Comparison of ENCODE assay signal across 7 cellular contexts in genomic region chr5:175059687-175060194, GRCh38.
DNase-seq lines count a peak whose midpoint lies in the region; ATAC-seq, FAIRE-seq and TF ChIP-seq lines count a peak whose summit lies in the region.

No MANE protein-coding gene starts in this region.

- DNase-seq in GM13976 (ENCODE audit: low spot score) (peak; percentile 15), NCI-H774 (lab: John Stamatoyannopoulos, UW) (peak; percentile 52), H1 (ENCODE audit: low read depth in 1 of 2, low spot score in 2 of 2) (peak; percentile 41 to 86), neural crest cell (ENCODE audit: low read depth, low spot score) (peak; percentile 63), GM12892 (ENCODE audit: insufficient read length) (no peak)
- DNase-seq in effector CD8-positive, alpha-beta T cell (lab: John Stamatoyannopoulos, UW) = no peak

- peaks cover 0 to 5% (median 3%) of the 10 kb centered on the region in 4 experiments; a peak in 4 of 7 replicates for H3K4me1 ChIP-seq in H1 (replicated peaks in 1 of 4; ENCODE audit: control insufficient read depth in 3 of 4, insufficient read depth in 4 of 4, low read length in 3 of 4)

- no peaks in the 10 kb centered on the region for H3K79me2 ChIP-seq in H1 (ENCODE audit: control insufficient read depth in 1 of 2, insufficient read depth in 2 of 2, low read length in 2 of 2)

- no peak overlapping the region for H2AK5ac ChIP-seq in H1 (ENCODE audit: low read depth, low read length)

- peak; percentile 78 for FAIRE-seq in H1 (lab: Jason Lieb, UNC)
- no peak for FAIRE-seq in GM12892 (lab: Jason Lieb, UNC)

- H3K79me1 ChIP-seq in H1 (ENCODE audit: low read depth, low read length) = no peaks in the 10 kb centered on the region

- peaks cover 9% of the 10 kb centered on the region for H3K27me3 Mint-ChIP-seq in neural crest cell (ENCODE audit: low read depth)

- H3K4ac ChIP-seq in H1 (replicated peaks; ENCODE audit: insufficient read length, low read depth, low read length) = no peak overlapping the region

- H3K9me3 Mint-ChIP-seq in neural crest cell = no peaks in the 10 kb centered on the region

- no peak overlapping the region for H2BK15ac ChIP-seq in H1 (ENCODE audit: low read length)

- H4K5ac ChIP-seq in H1 (ENCODE audit: insufficient read length, low read depth, low read length) = no peak overlapping the region

- no peak overlapping the region for H2BK120ac ChIP-seq in H1 (replicated peaks; ENCODE audit: low read depth, low read length)

- POLR2A ChIA-PET in H1 (lab: Charles Lee; ENCODE audit: partially characterized antibody) = no interaction called here

- no peak overlapping the region for H4K8ac ChIP-seq in H1 (ENCODE audit: extremely low read depth, insufficient read depth, low read length)

- no peak for TF ChIP-seq CTCF in GM13976 (IDR thresholded peaks at IDR 0.05; ENCODE audit: borderline replicate concordance, control extremely low read depth, extremely low read depth, insufficient read depth, missing control alignments)
- peak; percentile 38 to 79 (median 51) for TF ChIP-seq CTCF in H1 (IDR thresholded peaks at IDR 0.05; ENCODE audit: control extremely low read depth in 1 of 3, insufficient read depth in 1 of 3, low read depth in 1 of 3, low read length in 3 of 3)
- TF ChIP-seq CTCF in neural crest cell (conservative IDR thresholded peaks at IDR 0.05) = peak; percentile 51

- TF ChIP-seq POLR2A in H1 (IDR thresholded peaks at IDR 0.05; ENCODE audit: control extremely low read depth in 1 of 2, low read depth in 2 of 2, low read length in 2 of 2) (no peak), GM12892 (IDR thresholded peaks at IDR 0.05; ENCODE audit: low read depth, low read length) (no peak)

- H3K4me3 Mint-ChIP-seq in neural crest cell = peak overlapping the region; percentile 50

- H3K23me2 ChIP-seq in H1 (ENCODE audit: low read depth, low read length) = no peaks in the 10 kb centered on the region

- no peak for ATAC-seq in GM21619 (IDR thresholded peaks at IDR 0.05; ENCODE audit: unreplicated experiment)

- H3K4me1 Mint-ChIP-seq in neural crest cell = peaks cover 9% of the 10 kb centered on the region

- peak overlapping the region; percentile 66 to 70 for H3K4me2 ChIP-seq in H1 (ENCODE audit: insufficient read depth in 1 of 2, low read depth in 2 of 2, low read length in 2 of 2)

- CTCF ChIA-PET in H1 (lab: Charles Lee; ENCODE audit: partially characterized antibody) = interaction anchor here (0.6 to 2.4 kb wide), 6 partner anchors 9 to 404 kb away, joined by 3 to 11 read pairs (median 4); no protein-coding TSS in a partner anchor

- H3K27ac ChIP-seq in H1 (ENCODE audit: low read depth, low read length) = no peak overlapping the region

- H2BK5ac ChIP-seq in H1 (ENCODE audit: low read depth, low read length) = no peak overlapping the region

- peak overlapping the region; percentile 90 for H3K27ac Mint-ChIP-seq in neural crest cell (ENCODE audit: unreplicated experiment)

- H3K27me3 ChIP-seq in H1 (replicated peaks in 1 of 4; ENCODE audit: control insufficient read depth in 3 of 4, extremely low read depth in 1 of 4, insufficient read depth in 3 of 4, low read length in 3 of 4) = no peaks in the 10 kb centered on the region; a peak in 1 of 7 replicates

- peak overlapping the region; percentile 89 for H2AFZ ChIP-seq in H1 (ENCODE audit: low read length)

- no peaks in the 10 kb centered on the region for H3K9me3 ChIP-seq in H1 (ENCODE audit: insufficient read depth in 2 of 2, low read depth in 1 of 2, low read length in 1 of 2)

- no peak overlapping the region for H3K14ac ChIP-seq in H1 (ENCODE audit: insufficient read length)

- H3K36me3 Mint-ChIP-seq in neural crest cell (ENCODE audit: low read depth) = no peaks in the 10 kb centered on the region

- in situ Hi-C loops in GM13976 (cut with MboI; ENCODE audit: low sequenced_read_pairs, unreplicated experiment) = no loop called here

- 3% methylated on average over 22 of the region's 22 CpGs; no CpG with 5 or more reads in 1 of the 2 experiments for WGBS in H1 (ENCODE audit: extremely low coverage in 1 of 2, insufficient coverage in 1 of 2, insufficient read length in 1 of 2, insufficient replicate concordance in 2 of 2, low coverage in 1 of 2, low lambda C conversion rate in 2 of 2, missing lambda C conversion rate in 1 of 2), 2 experiments

- no peaks in the 10 kb centered on the region for H3K36me3 ChIP-seq in H1 (ENCODE audit: control insufficient read depth in 2 of 4, insufficient read depth in 4 of 4, low read length in 3 of 4)

- peak in 1 of 2 experiments; percentile 26; a peak in 2 of 4 replicates for TF ChIP-seq RAD21 in H1 (IDR thresholded peaks at IDR 0.05 in 1 of 2, conservative IDR thresholded peaks at IDR 0.05 in 1 of 2; ENCODE audit: low read depth in 2 of 2, low read length in 2 of 2)

- H3K9ac ChIP-seq in H1 (replicated peaks in 1 of 4; ENCODE audit: extremely low read depth in 1 of 4, low read depth in 3 of 4, low read length in 3 of 4) = no peak overlapping the region

- H3K23ac ChIP-seq in H1 (ENCODE audit: insufficient read length) = no peak overlapping the region

- H3K18ac ChIP-seq in H1 (ENCODE audit: extremely low read depth, low read length) = no peak overlapping the region

- H4K91ac ChIP-seq in H1 (replicated peaks; ENCODE audit: insufficient read length, low read length) = no peak overlapping the region

- no peaks in the 10 kb centered on the region for H4K20me1 ChIP-seq in H1 (replicated peaks in 1 of 2; ENCODE audit: control insufficient read depth in 1 of 2, insufficient read depth in 2 of 2, low read length in 2 of 2)

- no peak for TF ChIP-seq EP300 in H1 (IDR thresholded peaks at IDR 0.05; ENCODE audit: borderline replicate concordance in 1 of 2, low read depth in 2 of 2, low read length in 2 of 2)

- H3K56ac ChIP-seq in H1 (replicated peaks; ENCODE audit: insufficient read length, low read depth, low read length) = no peak overlapping the region

- no peak overlapping the region for H2BK20ac ChIP-seq in H1 (ENCODE audit: low read length)

- peak overlapping the region; percentile 23 to 47 (median 38); a peak in 6 of 8 replicates for H3K4me3 ChIP-seq in H1 (ENCODE audit: extremely low read depth in 1 of 4, insufficient read depth in 2 of 4, low read depth in 3 of 4, low read length in 4 of 4)

- H2BK12ac ChIP-seq in H1 (ENCODE audit: low read depth, low read length) = no peak overlapping the region

TF ChIP-seq in H1, 55 proteins besides CTCF, POLR2A, EP300 and RAD21 (continues in another document):
- peak; percentile 78 for TF ChIP-seq ASH2L (IDR thresholded peaks at IDR 0.05; ENCODE audit: low read length)
- peak; percentile 92 for TF ChIP-seq TEAD4 (IDR thresholded peaks at IDR 0.05; ENCODE audit: low read depth, low read length)
- 0 out of 4 replicates have a peak, but pooled peaks of 1 of the 2 experiments have one; percentile 39 for TF ChIP-seq SIN3A (conservative IDR thresholded peaks at IDR 0.05 in 1 of 2, IDR thresholded peaks at IDR 0.05 in 1 of 2; ENCODE audit: low read depth in 1 of 2, low read length in 2 of 2)
- no peak for TF ChIP-seq SIX5 (IDR thresholded peaks at IDR 0.05; ENCODE audit: low read depth, low read length)
- no peak for TF ChIP-seq POU5F1 (IDR thresholded peaks at IDR 0.05; ENCODE audit: low read depth, low read length)
- peak; percentile 66; the same call in 1 of the 2 replicates for TF ChIP-seq BACH1 (IDR thresholded peaks at IDR 0.05; ENCODE audit: low read length)

Comparison
In these comparisons a context has a peak if more than half of its experiments do, and no peak if none do; other contexts are left out.
1. DNase-seq: peak in GM13976 (single experiment), NCI-H774 (single experiment), H1 (2 of 2) and neural crest cell (single experiment); none in effector CD8-positive, alpha-beta T cell (single experiment) and GM12892 (single experiment).